Comparison of ENCODE assay signal across 21 cellular contexts in the genomic region with DNA sequence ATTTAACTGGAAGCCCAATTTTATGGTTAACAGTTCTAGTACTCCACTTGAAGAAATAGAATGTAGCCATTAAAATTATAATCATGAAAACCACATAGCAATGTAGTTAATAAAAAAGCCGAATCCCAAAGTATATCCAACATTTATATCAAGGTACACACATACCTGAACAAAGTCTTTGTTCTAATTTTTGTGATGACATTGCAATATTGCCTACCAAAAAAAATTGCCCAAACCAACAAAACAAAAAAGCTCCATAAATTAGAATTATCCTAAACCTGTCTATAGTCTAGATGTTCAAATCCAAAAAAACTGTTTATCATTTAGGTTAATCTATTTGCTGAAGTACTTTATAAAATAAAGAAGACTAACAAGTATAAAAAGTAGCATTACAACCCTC.
"Had no signal": no experiment of that assay in that cellular context is flagged by ENCODE, and none has a peak within 500 bp of the region (broad histone marks: within the 10 kb centered on the region; RNA-seq: fewer than 3 reads in every experiment).

No MANE protein-coding gene starts in this region.

- H3K27me3 ChIP-seq: MG63 had no signal

- H3K4me3 ChIP-seq: MG63 had no signal

- H3K36me3 ChIP-seq: MG63 had no signal

- ATAC-seq: Panc1, PC-3, T-cell had no signal

- H3K9me3 ChIP-seq: MG63, SK-N-SH had no signal

- H3K9ac ChIP-seq: SK-N-SH had no signal

- H3K4me2 ChIP-seq: SK-N-SH had no signal

- H3K27ac Mint-ChIP-seq: T-cell had no signal

- H3K27me3 Mint-ChIP-seq: T-cell had no signal

- DNase-seq: Karpas-422, KG1, MG63, NCI-H1092, NCI-H1105 treated with DMSO at 0.1 percent for 48 hours, NCI-H1417 treated with DMSO at 0.1 percent for 48 hours, NCI-H146, NCI-H1694 treated with DMSO at 0.1 percent for 48 hours, NCI-H1930, NCI-H2081, NCI-H2107, NCI-H2227 treated with DMSO at 0.1 percent for 48 hours, NCI-H524 treated with DMSO at 0.1 percent for 48 hours, NCI-H774, PC-3, SHP77, SK-N-SH, SW 1271, T-cell had no signal

- H3K4me3 Mint-ChIP-seq: T-cell had no signal

- H3K27ac ChIP-seq: RWPE1 had no signal
